In the genomic region with DNA sequence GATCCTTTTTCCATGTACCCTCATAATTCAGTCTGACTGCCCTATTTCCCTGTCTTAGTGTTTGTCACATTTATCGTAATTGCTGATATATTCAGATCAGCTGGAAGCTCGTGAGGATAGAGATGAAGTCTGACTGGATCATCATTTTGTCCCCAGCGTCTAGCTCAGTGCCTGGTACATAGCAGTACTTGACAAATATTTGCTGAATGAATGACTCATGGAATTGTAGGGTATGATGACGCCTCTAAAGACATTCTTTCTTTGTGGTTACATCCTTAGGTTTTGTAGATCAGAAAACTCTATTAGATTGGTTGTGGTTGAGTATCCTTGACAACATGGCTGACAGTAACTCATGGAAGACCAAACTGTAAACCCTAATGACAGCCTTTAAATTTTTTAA, we compare ENCODE assay signal across 2 cellular contexts.
TF ChIP-seq lines count a peak whose summit lies in the region.

No MANE protein-coding gene starts in this region.

TF ChIP-seq in SK-N-SH treated with all-trans-retinoic acid at 6 μM for 48 hours, 23 proteins besides CTCF, POLR2A, EP300 and RAD21 (continued from another document):
- TF ChIP-seq PATZ1 (CRISPR knock-in tag; IDR thresholded peaks at IDR 0.05; ENCODE audit: borderline replicate concordance): no peak
- TF ChIP-seq SNAI2 (CRISPR knock-in tag; IDR thresholded peaks at IDR 0.05): no peak
- TF ChIP-seq ISL1 (CRISPR knock-in tag; IDR thresholded peaks at IDR 0.05): no peak
- no peak for TF ChIP-seq ZFP3 (CRISPR knock-in tag; IDR thresholded peaks at IDR 0.05)
- TF ChIP-seq ARNTL (CRISPR knock-in tag; IDR thresholded peaks at IDR 0.05; ENCODE audit: borderline replicate concordance, low read depth): no peak
- TF ChIP-seq ZFP30 (CRISPR knock-in tag; IDR thresholded peaks at IDR 0.05): no peak
- no peak for TF ChIP-seq ZNF8 (CRISPR knock-in tag; IDR thresholded peaks at IDR 0.05)
- no peak for TF ChIP-seq ZNF565 (CRISPR knock-in tag; conservative IDR thresholded peaks at IDR 0.05; ENCODE audit: low read depth)
- TF ChIP-seq ZC3H10 (CRISPR knock-in tag; IDR thresholded peaks at IDR 0.05): no peak
- TF ChIP-seq ZNF70 (CRISPR knock-in tag; IDR thresholded peaks at IDR 0.05): no peak
- no peak for TF ChIP-seq POU6F1 (CRISPR knock-in tag; IDR thresholded peaks at IDR 0.05; ENCODE audit: borderline replicate concordance, low read depth)
- TF ChIP-seq BACH2 (CRISPR knock-in tag; IDR thresholded peaks at IDR 0.05; ENCODE audit: borderline replicate concordance): no peak
- TF ChIP-seq CSDC2 (CRISPR knock-in tag; IDR thresholded peaks at IDR 0.05): no peak
- TF ChIP-seq CSRNP3 (CRISPR knock-in tag; IDR thresholded peaks at IDR 0.05): no peak
- TF ChIP-seq TOX (CRISPR knock-in tag; IDR thresholded peaks at IDR 0.05; ENCODE audit: borderline replicate concordance): no peak; the same call in 1 of the 2 replicates
- TF ChIP-seq GLIS3 (CRISPR knock-in tag; IDR thresholded peaks at IDR 0.05): no peak

TF ChIP-seq in SK-N-SH, 30 proteins besides CTCF, POLR2A, EP300 and RAD21 (continued from another document):
- no peak for TF ChIP-seq FOXM1 (IDR thresholded peaks at IDR 0.05; ENCODE audit: low read depth)
- no peak for TF ChIP-seq RXRA (IDR thresholded peaks at IDR 0.05; ENCODE audit: borderline replicate concordance, low read depth)
- TF ChIP-seq SIN3A (IDR thresholded peaks at IDR 0.05; ENCODE audit: borderline replicate concordance, low read depth, low read length): no peak
